Comparison of ENCODE assay signal across 28 cellular contexts in the genomic region with DNA sequence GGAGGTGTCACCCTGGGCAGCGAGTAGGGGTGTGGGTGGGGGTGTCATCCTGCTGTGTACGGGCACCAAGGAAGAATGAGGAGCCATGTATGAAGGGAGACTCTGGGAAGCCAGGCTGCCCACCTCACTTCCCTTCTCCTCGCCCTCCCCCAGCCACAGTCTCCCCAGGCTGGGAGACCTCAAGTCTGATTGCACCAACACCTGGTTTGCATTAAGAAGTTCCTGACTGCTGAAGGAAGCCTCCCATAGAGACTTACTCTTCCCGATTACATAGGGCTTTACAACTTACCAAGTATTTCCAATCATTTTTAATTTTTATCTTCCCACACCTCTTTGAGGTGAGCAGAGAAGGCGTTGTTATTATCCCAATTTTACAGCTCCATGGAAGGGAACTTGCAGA. TPM values are rescaled to one million over a fixed set of nuclear protein-coding genes. Genes with fewer than 3 reads are reported as not detected.
DNase-seq lines count a peak whose midpoint lies in the region; ATAC-seq and TF ChIP-seq lines count a peak whose summit lies in the region.
"Had no signal": no experiment of that assay in that cellular context is flagged by ENCODE, and none has a peak within 500 bp of the region (broad histone marks: within the 10 kb centered on the region; RNA-seq: fewer than 3 reads in every experiment).

No MANE protein-coding gene starts in this region.

- no peaks in the 10 kb centered on the region for H4K20me1 ChIP-seq in SK-N-SH (ENCODE audit: insufficient read depth)

- no peaks in the 10 kb centered on the region for H3K9me2 ChIP-seq in SK-N-SH

- no peaks in the 10 kb centered on the region for H3K79me2 ChIP-seq in SK-N-SH (ENCODE audit: insufficient read depth)

- no peaks in the 10 kb centered on the region for H3K27me3 ChIP-seq in SK-N-SH (ENCODE audit: insufficient read depth)
- peaks cover 17% of the 10 kb centered on the region for H3K27me3 ChIP-seq in H7 (ENCODE audit: control insufficient read depth, insufficient read depth, low read length)
- H3K27me3 ChIP-seq: uterus had no signal

- POLR2A ChIA-PET in SK-N-SH (lab: Yijun Ruan, JAX), result no interaction called here

- TF ChIP-seq CTCF in SK-N-SH (IDR thresholded peaks at IDR 0.05) (no peak), fibroblast of villous mesenchyme (IDR thresholded peaks at IDR 0.05; ENCODE audit: insufficient read depth, low read depth, low read length) (no peak)

- no peak overlapping the region for H3K27ac ChIP-seq in SK-N-SH (ENCODE audit: low read depth in 2 of 2, low read length in 1 of 2)
- H3K27ac ChIP-seq: BLaER1, HL-60, sigmoid colon, thoracic aorta, uterus had no signal

- peak overlapping the region; percentile 51; the same call in 1 of the 2 replicates for H3K4me2 ChIP-seq in SK-N-SH
- H3K4me2 ChIP-seq: A549, BLaER1 had no signal

- TF ChIP-seq EP300 in SK-N-SH (IDR thresholded peaks at IDR 0.05; ENCODE audit: borderline replicate concordance in 1 of 2, low read depth in 1 of 2, low read length in 1 of 2), result peak in 1 of 2 experiments; percentile 46; a peak in 1 of 4 replicates

- peaks cover 7% of the 10 kb centered on the region for H3F3A ChIP-seq in SK-N-SH (replicated peaks; ENCODE audit: insufficient read depth)

- DNase-seq in AG08395 (ENCODE audit: low spot score) (peak; percentile 58), H4 (ENCODE audit: low spot score) (peak; percentile 37), SK-N-SH (peak; percentile 36), fibroblast of villous mesenchyme (ENCODE audit: low read depth) (peak; percentile 47), SK-N-DZ (ENCODE audit: low spot score) (no peak), H7 (no peak)
- DNase-seq in activated CD4-positive, alpha-beta T cell treated with anti-CD3 and anti-CD28 coated beads for 48 hours, result no peak
- DNase-seq: activated CD4-positive, alpha-beta T cell treated with anti-CD3 and anti-CD28 coated beads for 36 hours; activated CD8-positive, alpha-beta memory T cell treated with anti-CD3 and anti-CD28 coated beads for 24 hours; activated effector memory CD4-positive, alpha-beta T cell treated with Interleukin-2 at 50 U/mL for 16 hours; activated naive CD8-positive, alpha-beta T cell treated with anti-CD3 and anti-CD28 coated beads, Interleukin-2, amount 10 ng/mL, durations not matched to agents 7 days and 5 days; caudate nucleus; DMS53; GF-D8; NCI-H1105; NCI-H2029; NCI-H2227 treated with DMSO at 0.1 percent for 48 hours; NCI-H69; sigmoid colon; stimulated activated CD4-positive, alpha-beta T cell treated with anti-CD3 and anti-CD28 coated beads, Interleukin-4, amount 100 ng/mL, for 24 hours; stimulated activated naive B cell treated with anti-CD40 and anti-IgM and Interleukin-4, amounts not matched to agents 10 μg/mL and 1 μg/mL and 100 μg/mL, for 72 hours; uterus had no signal

- CTCF ChIA-PET in SK-N-SH (lab: Yijun Ruan, JAX), result no interaction called here

- no peak for TF ChIP-seq RAD21 in SK-N-SH (IDR thresholded peaks at IDR 0.05; ENCODE audit: low read length)

- 60% methylated on average over 5 of the region's 5 CpGs for WGBS in SK-N-SH (ENCODE audit: low lambda C conversion rate)

- ATAC-seq in HG02571 (IDR thresholded peaks at IDR 0.05; ENCODE audit: unreplicated experiment), result no peak
- ATAC-seq: A549; activated CD4-positive, alpha-beta T cell treated with anti-CD3 and anti-CD28 coated beads for 36 hours; HepG2; stimulated activated naive B cell treated with anti-CD40 and anti-IgM and Interleukin-4, amounts not matched to agents 10 μg/mL and 1 μg/mL and 100 μg/mL, for 72 hours had no signal

- H3K4me3 ChIP-seq in SK-N-SH (ENCODE audit: low read depth in 2 of 2, low read length in 1 of 2), result no peak overlapping the region
- no peak overlapping the region for H3K4me3 ChIP-seq in fibroblast of villous mesenchyme (ENCODE audit: low read depth, low read length)
- H3K4me3 ChIP-seq in H7 (ENCODE audit: insufficient read depth, low read depth, low read length), result no peak overlapping the region
- H3K4me3 ChIP-seq: A549, BLaER1, sigmoid colon, thoracic aorta, uterus had no signal

- no peak overlapping the region for H3K9ac ChIP-seq in SK-N-SH
- H3K9ac ChIP-seq: BLaER1 had no signal

- H3K36me3 ChIP-seq in SK-N-SH (replicated peaks in 1 of 2; ENCODE audit: control insufficient read depth in 1 of 2, insufficient read depth in 2 of 2, low read length in 1 of 2) (no peaks in the 10 kb centered on the region), H7 (replicated peaks; ENCODE audit: control insufficient read depth, insufficient read depth, low read length) (no peaks in the 10 kb centered on the region)
- H3K36me3 ChIP-seq: BLaER1, sigmoid colon, thoracic aorta, uterus had no signal

- no peak overlapping the region for H2AFZ ChIP-seq in SK-N-SH (ENCODE audit: low read depth)

- H3K4me1 ChIP-seq in SK-N-SH (ENCODE audit: control insufficient read depth in 1 of 2, insufficient read depth in 2 of 2, low read depth in 1 of 2, low read length in 1 of 2), result peaks cover 9 to 10% of the 10 kb centered on the region in 2 experiments

- no peaks in the 10 kb centered on the region for H3K9me3 ChIP-seq in SK-N-SH
- H3K9me3 ChIP-seq: A549, BLaER1, sigmoid colon, thoracic aorta, uterus had no signal

TF ChIP-seq in SK-N-SH, 30 proteins besides CTCF, POLR2A, EP300 and RAD21 (continues in another document):
- TF ChIP-seq GABPA (IDR thresholded peaks at IDR 0.05; ENCODE audit: low read depth) (no peak), ELF1 (IDR thresholded peaks at IDR 0.05) (no peak), USF1 (IDR thresholded peaks at IDR 0.05; ENCODE audit: borderline replicate concordance, low read depth) (no peak), FOSL2 (IDR thresholded peaks at IDR 0.05; ENCODE audit: borderline replicate concordance, low read depth) (no peak), PBX3 (IDR thresholded peaks at IDR 0.05) (0 out of 2 replicates have a peak, but pooled peaks have one; percentile 9), TAF1 (IDR thresholded peaks at IDR 0.05; ENCODE audit: borderline replicate concordance, low read depth, low read length) (no peak), TEAD4 (IDR thresholded peaks at IDR 0.05; ENCODE audit: borderline replicate concordance, insufficient read depth) (no peak), RCOR1 (IDR thresholded peaks at IDR 0.05; ENCODE audit: low read length) (no peak), NRF1 (IDR thresholded peaks at IDR 0.05; ENCODE audit: low read depth, low read length) (no peak), SMC3 (IDR thresholded peaks at IDR 0.05; ENCODE audit: low read depth, low read length) (no peak), CHD2 (IDR thresholded peaks at IDR 0.05; ENCODE audit: low read length, partially characterized antibody) (no peak), NFIC (IDR thresholded peaks at IDR 0.05; ENCODE audit: borderline replicate concordance) (peak; percentile 9; the same call in 1 of the 2 replicates), MEF2A (IDR thresholded peaks at IDR 0.05; ENCODE audit: borderline replicate concordance, low read depth) (no peak), GATA2 (CRISPR knock-in tag; IDR thresholded peaks at IDR 0.05) (no peak), TCF12 (IDR thresholded peaks at IDR 0.05) (peak; percentile 96)
- TF ChIP-seq, protein P1, sequence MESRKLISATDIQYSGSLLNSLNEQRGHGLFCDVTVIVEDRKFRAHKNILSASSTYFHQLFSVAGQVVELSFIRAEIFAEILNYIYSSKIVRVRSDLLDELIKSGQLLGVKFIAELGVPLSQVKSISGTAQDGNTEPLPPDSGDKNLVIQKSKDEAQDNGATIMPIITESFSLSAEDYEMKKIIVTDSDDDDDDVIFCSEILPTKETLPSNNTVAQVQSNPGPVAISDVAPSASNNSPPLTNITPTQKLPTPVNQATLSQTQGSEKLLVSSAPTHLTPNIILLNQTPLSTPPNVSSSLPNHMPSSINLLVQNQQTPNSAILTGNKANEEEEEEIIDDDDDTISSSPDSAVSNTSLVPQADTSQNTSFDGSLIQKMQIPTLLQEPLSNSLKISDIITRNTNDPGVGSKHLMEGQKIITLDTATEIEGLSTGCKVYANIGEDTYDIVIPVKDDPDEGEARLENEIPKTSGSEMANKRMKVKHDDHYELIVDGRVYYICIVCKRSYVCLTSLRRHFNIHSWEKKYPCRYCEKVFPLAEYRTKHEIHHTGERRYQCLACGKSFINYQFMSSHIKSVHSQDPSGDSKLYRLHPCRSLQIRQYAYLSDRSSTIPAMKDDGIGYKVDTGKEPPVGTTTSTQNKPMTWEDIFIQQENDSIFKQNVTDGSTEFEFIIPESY (IDR thresholded peaks at IDR 0.05; ENCODE audit: borderline replicate concordance, low read depth), result no peak
- TF ChIP-seq, protein P2, sequence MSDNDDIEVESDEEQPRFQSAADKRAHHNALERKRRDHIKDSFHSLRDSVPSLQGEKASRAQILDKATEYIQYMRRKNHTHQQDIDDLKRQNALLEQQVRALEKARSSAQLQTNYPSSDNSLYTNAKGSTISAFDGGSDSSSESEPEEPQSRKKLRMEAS (IDR thresholded peaks at IDR 0.05; ENCODE audit: low read depth), result no peak; the same call in 1 of the 2 replicates

RNA-seq across cellular contexts. Expression of gene SMAD3, which starts 29.5 kb away (rescaled TPM):
- 31.6 and 38.5 TPM in 2 replicates for total RNA-seq in H4 (2014; rRNA removed; shearing (Covaris generic))
- polyA plus RNA-seq in SK-N-SH (2012; rRNA removed), result 18.0 and 19.5 TPM in 2 replicates
- polyA plus RNA-seq in SK-N-SH (2012; cell fraction: cytosol; rRNA removed), result 12.0 and 14.6 TPM in 2 replicates
- polyA plus RNA-seq in SK-N-SH (2012; cell fraction: nucleus; rRNA removed), result 47.4 and 59.5 TPM in 2 replicates
- 30.3 and 67.8 TPM in 2 replicates for total RNA-seq in fibroblast of villous mesenchyme
- polyA plus RNA-seq in SK-N-DZ (2014; cell fraction: cytosol; rRNA removed), result 9.6 and 9.9 TPM in 2 replicates
- 9.2 and 14.6 TPM in 2 replicates for polyA plus RNA-seq in SK-N-DZ (2014; cell fraction: nucleus; rRNA removed)
- 29.2 and 30.8 TPM in 2 replicates for total RNA-seq in H7 (2014; rRNA removed; shearing (Covaris generic))

Comparison
In these comparisons a context has a peak if more than half of its experiments do, and no peak if none do; other contexts are left out.
1. DNase-seq: peak in AG08395 (single experiment), H4 (single experiment), SK-N-SH (single experiment) and fibroblast of villous mesenchyme (single experiment); none in activated CD4-positive, alpha-beta T cell treated with anti-CD3 and anti-CD28 coated beads for 48 hours (single experiment), SK-N-DZ (single experiment) and H7 (single experiment).